18 cellular contexts compared by ENCODE assay signal in the genomic region with DNA sequence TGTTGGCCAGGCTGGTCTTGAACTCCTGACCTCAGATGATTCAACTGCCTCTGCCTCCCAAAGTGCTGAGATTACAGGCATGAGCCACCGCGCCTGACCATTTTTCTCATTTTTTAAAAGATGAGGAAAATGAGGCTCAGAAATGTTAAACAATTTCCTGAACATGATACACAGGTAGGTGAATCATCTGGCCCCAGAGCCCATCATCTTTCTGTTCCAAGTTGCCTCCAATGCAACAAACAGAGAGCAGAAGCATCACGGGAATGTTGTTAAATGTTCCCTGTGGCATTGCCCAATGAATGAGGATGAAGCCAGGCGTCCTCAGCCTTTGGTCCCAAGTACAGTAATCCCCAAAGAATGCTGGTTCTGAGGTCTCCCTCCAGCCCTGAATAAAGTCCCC. TPM values are rescaled to one million over a fixed set of nuclear protein-coding genes. Genes with fewer than 3 reads are reported as not detected.
DNase-seq lines count a peak whose midpoint lies in the region; ATAC-seq and TF ChIP-seq lines count a peak whose summit lies in the region.
"Had no signal": no experiment of that assay in that cellular context is flagged by ENCODE, and none has a peak within 500 bp of the region (broad histone marks: within the 10 kb centered on the region; RNA-seq: fewer than 3 reads in every experiment).

No MANE protein-coding gene starts in this region.

- ATAC-seq in foreskin keratinocyte (peak; percentile 71), GM21723 (IDR thresholded peaks at IDR 0.05; ENCODE audit: unreplicated experiment) (no peak), mucosa of descending colon (no peak), GM18907 (IDR thresholded peaks at IDR 0.05; ENCODE audit: unreplicated experiment) (no peak), GM18517 (IDR thresholded peaks at IDR 0.05; ENCODE audit: unreplicated experiment) (no peak)
- ATAC-seq: activated CD4-positive, alpha-beta T cell treated with anti-CD3 and anti-CD28 coated beads for 36 hours; activated T-cell treated with anti-CD3 and anti-CD28 coated beads, Interleukin-2, amount 50 U/mL, for 72 hours; GM23338 had no signal

- H3K4me1 ChIP-seq in adipocyte (ENCODE audit: control insufficient read depth, insufficient read depth, low read length) (peaks cover 16% of the 10 kb centered on the region), foreskin keratinocyte (peaks cover 3% of the 10 kb centered on the region), mucosa of descending colon (ENCODE audit: low read depth) (no peaks in the 10 kb centered on the region)

- peak; percentile 83 for DNase-seq in A172 (ENCODE audit: low spot score)
- DNase-seq in HCEC 1CT: peak; percentile 64
- peak; percentile 88 for DNase-seq in adipocyte (ENCODE audit: low read depth)
- DNase-seq in foreskin keratinocyte: peak; percentile 70 to 85
- DNase-seq in mucosa of descending colon: no peak
- DNase-seq: activated CD4-positive, alpha-beta T cell treated with anti-CD3 and anti-CD28 coated beads for 36 hours; activated T-cell treated with anti-CD3 and anti-CD28 coated beads, Interleukin-2, amount 50 U/mL, for 72 hours; effector CD4-positive, alpha-beta T cell; NCI-H1048; NCI-H2227 treated with DMSO at 0.1 percent for 48 hours; stimulated activated CD4-positive, alpha-beta T cell treated with anti-CD3 and anti-CD28 coated beads, Interleukin-15, amount 100 ng/mL, for 24 hours had no signal

- H3K27me3 ChIP-seq in adipocyte (replicated peaks; ENCODE audit: control insufficient read depth, insufficient read depth, low read length) (no peaks in the 10 kb centered on the region), foreskin keratinocyte (no peaks in the 10 kb centered on the region)
- H3K27me3 ChIP-seq: hepatocyte had no signal

- no peak overlapping the region for H3K9ac ChIP-seq in adipocyte (ENCODE audit: low read length)

- TF ChIP-seq CTCF in foreskin keratinocyte (conservative IDR thresholded peaks at IDR 0.05): no peak
- TF ChIP-seq CTCF in mucosa of descending colon (IDR thresholded peaks at IDR 0.05): no peak

- H3K9me3 ChIP-seq in adipocyte (ENCODE audit: control insufficient read depth, low read length): no peaks in the 10 kb centered on the region
- no peaks in the 10 kb centered on the region for H3K9me3 ChIP-seq in mucosa of descending colon

- intact Hi-C loops in mucosa of descending colon (cut with DNase I, micrococcal nuclease): no loop called here

- no peaks in the 10 kb centered on the region for H3K36me3 ChIP-seq in adipocyte (ENCODE audit: control insufficient read depth, insufficient read depth, low read length, severe bottlenecking)
- H3K36me3 ChIP-seq in mucosa of descending colon (ENCODE audit: low read depth): no peaks in the 10 kb centered on the region

- H3K27ac ChIP-seq in foreskin keratinocyte: no peak overlapping the region
- H3K27ac ChIP-seq: hepatocyte had no signal

- H3K4me3 ChIP-seq in adipocyte (ENCODE audit: low read length) (no peak overlapping the region), mucosa of descending colon (no peak overlapping the region)
- H3K4me3 ChIP-seq: GM23338, hepatocyte had no signal

RNA-seq across cellular contexts. Expression of gene ANXA5, which starts 31.3 kb away (rescaled TPM):
- 936 and 953 TPM in 2 replicates for total RNA-seq in A172 (2014; rRNA removed; shearing (Covaris generic))
- total RNA-seq in foreskin keratinocyte (445 and 484 TPM in 2 replicates), mucosa of descending colon (100 to 1,000 TPM in 1 of 3 donors, 10 to 100 TPM in 2; 47.3 to 157 (median 89.2) TPM)
- polyA plus RNA-seq in foreskin keratinocyte: 393 and 397 TPM in 2 replicates

RNA-seq across cellular contexts. Expression of gene SMIM43, which starts 36.9 kb away (rescaled TPM):
- total RNA-seq in A172 (2014; rRNA removed; shearing (Covaris generic)): not detected in 2 replicates
- not detected in 2 replicates for total RNA-seq in foreskin keratinocyte
- 0.02 TPM in 1 of 2 replicates, not detected in the other for polyA plus RNA-seq in foreskin keratinocyte
- total RNA-seq in mucosa of descending colon: 1 to 10 TPM in 1 of 3 donors, not detected in 2; 1.0 TPM
- total RNA-seq: activated CD4-positive, alpha-beta T cell treated with anti-CD3 and anti-CD28 coated beads for 36 hours; activated T-cell treated with anti-CD3 and anti-CD28 coated beads, Interleukin-2, amount 50 U/mL, for 72 hours; hepatocyte; OCI-LY7; osteocyte had no signal

Comparison
In these comparisons a context has a peak if more than half of its experiments do, and no peak if none do; other contexts are left out.
1. DNase-seq: peak in A172 (single experiment), HCEC 1CT (single experiment), adipocyte (single experiment) and foreskin keratinocyte (2 of 2); none in mucosa of descending colon (0 of 3).